ENCODE assay signal across 29 cellular contexts in genomic region chr10:132908621-132909295, GRCh38. TPM values are rescaled to one million over a fixed set of nuclear protein-coding genes. Genes with fewer than 3 reads are reported as not detected.
DNase-seq lines count a peak whose midpoint lies in the region; ATAC-seq, FAIRE-seq and TF ChIP-seq lines count a peak whose summit lies in the region.
"Had no signal": no experiment of that assay in that cellular context is flagged by ENCODE, and none has a peak within 500 bp of the region (broad histone marks: within the 10 kb centered on the region; RNA-seq: fewer than 3 reads in every experiment).

No MANE protein-coding gene starts in this region.

- H3K23ac ChIP-seq in H1 (ENCODE audit: insufficient read length): no peak overlapping the region
- no peak overlapping the region for H3K23ac ChIP-seq in neuronal stem cell (ENCODE audit: low read depth, low read length, poor library complexity)

- CTCF ChIA-PET in activated CD8-positive, alpha-beta memory T cell treated with anti-CD3 and anti-CD28 coated beads, Interleukin-2, amount 10 ng/mL, durations not matched to agents 7 days and 5 days (lab: Charles Lee): no interaction called here
- CTCF ChIA-PET in H1 (lab: Charles Lee; ENCODE audit: partially characterized antibody): interaction anchor here (0.6 to 2.0 kb wide), 5 partner anchors 8 to 216 kb away, joined by 3 to 8 read pairs (median 5); no protein-coding TSS in a partner anchor

- H3K36me3 Mint-ChIP-seq in activated CD8-positive, alpha-beta memory T cell treated with anti-CD3 and anti-CD28 coated beads, Interleukin-2, amount 10 ng/mL, durations not matched to agents 7 days and 5 days: no peaks in the 10 kb centered on the region

- 95% methylated on average over 24 of the region's 33 CpGs; no CpG with 5 or more reads in 1 of the 2 experiments for WGBS in H1 (ENCODE audit: extremely low coverage in 1 of 2, insufficient coverage in 1 of 2, insufficient read length in 1 of 2, insufficient replicate concordance in 2 of 2, low coverage in 1 of 2, low lambda C conversion rate in 2 of 2, missing lambda C conversion rate in 1 of 2), 2 experiments
- no CpG with 5 or more reads among the region's 33 CpGs for WGBS in neuronal stem cell (ENCODE audit: extremely low coverage in 2 of 2, insufficient read length in 2 of 2, insufficient replicate concordance in 1 of 2), 2 donors

- no peak overlapping the region for H4K5ac ChIP-seq in H1 (ENCODE audit: insufficient read length, low read depth, low read length)

- H4K20me1 ChIP-seq in BLaER1 (no peaks in the 10 kb centered on the region), H1 (replicated peaks in 1 of 2; ENCODE audit: control insufficient read depth in 1 of 2, insufficient read depth in 2 of 2, low read length in 2 of 2) (no peaks in the 10 kb centered on the region)

- H3K14ac ChIP-seq in H1 (ENCODE audit: insufficient read length) (no peak overlapping the region), neuronal stem cell (ENCODE audit: low read length) (peak overlapping the region; percentile 14)

- no peak overlapping the region for H3K27ac Mint-ChIP-seq in activated CD8-positive, alpha-beta memory T cell treated with anti-CD3 and anti-CD28 coated beads, Interleukin-2, amount 10 ng/mL, durations not matched to agents 7 days and 5 days
- H3K27ac Mint-ChIP-seq: CD4-positive, alpha-beta T cell had no signal

- H3K36me3 ChIP-seq in BLaER1 (no peaks in the 10 kb centered on the region), H1 (ENCODE audit: control insufficient read depth in 2 of 4, insufficient read depth in 4 of 4, low read length in 3 of 4) (no peaks in the 10 kb centered on the region), neuronal stem cell (replicated peaks in 1 of 2; ENCODE audit: control insufficient read depth in 2 of 2, insufficient read depth in 2 of 2, low read length in 2 of 2) (no peaks in the 10 kb centered on the region), colonic mucosa (no peaks in the 10 kb centered on the region)
- H3K36me3 ChIP-seq: BE2C had no signal

- H2BK20ac ChIP-seq in H1 (ENCODE audit: low read length): peak overlapping the region; percentile 23; the same call in 1 of the 2 replicates

- H3K27me3 Mint-ChIP-seq in activated CD8-positive, alpha-beta memory T cell treated with anti-CD3 and anti-CD28 coated beads, Interleukin-2, amount 10 ng/mL, durations not matched to agents 7 days and 5 days: no peaks in the 10 kb centered on the region

- no peak for TF ChIP-seq RAD21 in H1 (IDR thresholded peaks at IDR 0.05 in 1 of 2, conservative IDR thresholded peaks at IDR 0.05 in 1 of 2; ENCODE audit: low read depth in 2 of 2, low read length in 2 of 2)

- H3K79me2 ChIP-seq in H1 (ENCODE audit: control insufficient read depth in 1 of 2, insufficient read depth in 2 of 2, low read length in 2 of 2): no peaks in the 10 kb centered on the region

- no peak overlapping the region for H2BK12ac ChIP-seq in H1 (ENCODE audit: low read depth, low read length)
- peak overlapping the region; percentile 91 for H2BK12ac ChIP-seq in neuronal stem cell (ENCODE audit: low read length)

- H2BK120ac ChIP-seq in H1 (replicated peaks; ENCODE audit: low read depth, low read length) (no peak overlapping the region), neuronal stem cell (ENCODE audit: low read depth, low read length) (no peak overlapping the region)

- no peaks in the 10 kb centered on the region for H3K9me3 ChIP-seq in BLaER1
- H3K9me3 ChIP-seq in H1 (ENCODE audit: insufficient read depth in 2 of 2, low read depth in 1 of 2, low read length in 1 of 2): no peaks in the 10 kb centered on the region
- H3K9me3 ChIP-seq in neuronal stem cell (replicated peaks in 1 of 2; ENCODE audit: control insufficient read depth in 2 of 2, insufficient read depth in 1 of 2, low read depth in 1 of 2, low read length in 2 of 2): peaks cover 0 to 6% of the 10 kb centered on the region in 2 donors
- no peaks in the 10 kb centered on the region for H3K9me3 ChIP-seq in colonic mucosa
- H3K9me3 ChIP-seq: BE2C, SK-N-SH had no signal

- H3K4me3 Mint-ChIP-seq in activated CD8-positive, alpha-beta memory T cell treated with anti-CD3 and anti-CD28 coated beads, Interleukin-2, amount 10 ng/mL, durations not matched to agents 7 days and 5 days: no peak overlapping the region
- H3K4me3 Mint-ChIP-seq: CD4-positive, alpha-beta T cell; H9 had no signal

- H3K18ac ChIP-seq in H1 (ENCODE audit: extremely low read depth, low read length) (no peak overlapping the region), neuronal stem cell (ENCODE audit: low read length) (peak overlapping the region; percentile 80)

- H3K9ac ChIP-seq in BLaER1: no peak overlapping the region
- H3K9ac ChIP-seq in H1 (replicated peaks in 1 of 4; ENCODE audit: extremely low read depth in 1 of 4, low read depth in 3 of 4, low read length in 3 of 4): no peak overlapping the region
- H3K9ac ChIP-seq in neuronal stem cell (ENCODE audit: low read depth, low read length, poor library complexity): peak overlapping the region; percentile 3
- no peak overlapping the region for H3K9ac ChIP-seq in colonic mucosa (ENCODE audit: low read depth in 2 of 2, low read length in 2 of 2)
- H3K9ac ChIP-seq: GM23248, SK-N-SH had no signal

- POLR2A ChIA-PET in H1 (lab: Charles Lee; ENCODE audit: partially characterized antibody): no interaction called here

- H2BK15ac ChIP-seq in H1 (ENCODE audit: low read length): no peak overlapping the region
- no peak overlapping the region for H2BK15ac ChIP-seq in neuronal stem cell (ENCODE audit: low read length)

- no peaks in the 10 kb centered on the region for H3K23me2 ChIP-seq in H1 (ENCODE audit: low read depth, low read length)

- no peak overlapping the region for H3K56ac ChIP-seq in H1 (replicated peaks; ENCODE audit: insufficient read length, low read depth, low read length)

- peak; percentile 6 for DNase-seq in activated CD8-positive, alpha-beta memory T cell treated with anti-CD3 and anti-CD28 coated beads, Interleukin-2, amount 50 U/mL, for 4 hours
- DNase-seq in activated CD8-positive, alpha-beta memory T cell treated with anti-CD3 and anti-CD28 coated beads, Interleukin-2, amount 10 ng/mL, durations not matched to agents 7 days and 5 days: no peak
- DNase-seq in H1 (ENCODE audit: low read depth in 1 of 2, low spot score in 2 of 2) (no peak), neuronal stem cell (ENCODE audit: low spot score) (no peak), colonic mucosa (no peak)
- DNase-seq: BE2C, COR-L47, GM23248, H9, Kasumi-1, NCI-H1092 treated with DMSO at 0.1 percent for 48 hours, NCI-H1436, NCI-H187, NCI-H2081 treated with DMSO at 0.1 percent for 48 hours, NCI-H2171, NCI-H226, NCI-H510A, NCI-H69, SK-N-SH had no signal

- H3K79me1 ChIP-seq in H1 (ENCODE audit: low read depth, low read length) (no peaks in the 10 kb centered on the region), neuronal stem cell (ENCODE audit: low read depth, low read length) (peaks cover 2% of the 10 kb centered on the region)

- intact Hi-C loops in colonic mucosa (cut with DNase I): no loop called here

- H3K4me2 ChIP-seq in BLaER1 (peak overlapping the region; percentile 82), H1 (ENCODE audit: insufficient read depth in 1 of 2, low read depth in 2 of 2, low read length in 2 of 2) (no peak overlapping the region), neuronal stem cell (ENCODE audit: insufficient read depth, low read length, poor library complexity, severe bottlenecking) (no peak overlapping the region)
- H3K4me2 ChIP-seq: SK-N-SH had no signal

- H2BK5ac ChIP-seq in H1 (ENCODE audit: low read depth, low read length) (no peak overlapping the region), neuronal stem cell (ENCODE audit: low read length) (peak overlapping the region; percentile 17)

- H4K91ac ChIP-seq in H1 (replicated peaks; ENCODE audit: insufficient read length, low read length): no peak overlapping the region
- no peak overlapping the region for H4K91ac ChIP-seq in neuronal stem cell (ENCODE audit: low read depth, low read length, poor library complexity)

- ATAC-seq in activated CD8-positive, alpha-beta memory T cell treated with anti-CD3 and anti-CD28 coated beads, Interleukin-2, amount 10 ng/mL, durations not matched to agents 7 days and 5 days: no peak
- ATAC-seq in GM18868 (IDR thresholded peaks at IDR 0.05; ENCODE audit: unreplicated experiment) (no peak), HG02870 (IDR thresholded peaks at IDR 0.05; ENCODE audit: unreplicated experiment) (no peak)
- ATAC-seq: K562, Panc1 had no signal

- FAIRE-seq in H1 (lab: Jason Lieb, UNC): no peak
- FAIRE-seq: G401.6, K562 had no signal

- H3K4ac ChIP-seq in H1 (replicated peaks; ENCODE audit: insufficient read length, low read depth, low read length) (no peak overlapping the region), neuronal stem cell (ENCODE audit: low read length) (no peak overlapping the region)

- H3K27ac ChIP-seq in BLaER1 (no peak overlapping the region), H1 (ENCODE audit: low read depth, low read length) (no peak overlapping the region), neuronal stem cell (replicated peaks; ENCODE audit: low read length) (no peak overlapping the region), colonic mucosa (no peak overlapping the region)
- H3K27ac ChIP-seq: 22Rv1, GM23248, RWPE1 had no signal

- H3K4me1 ChIP-seq in BLaER1 (peaks cover 76% of the 10 kb centered on the region), H1 (replicated peaks in 1 of 4; ENCODE audit: control insufficient read depth in 3 of 4, insufficient read depth in 4 of 4, low read length in 3 of 4) (peaks cover 0 to 25% (median 2%) of the 10 kb centered on the region in 4 experiments; a peak in 6 of 7 replicates), neuronal stem cell (ENCODE audit: control insufficient read depth in 2 of 2, insufficient read depth in 1 of 2, low read depth in 1 of 2, low read length in 2 of 2) (peaks cover 0 to 9% of the 10 kb centered on the region in 2 donors), colonic mucosa (no peaks in the 10 kb centered on the region)
- H3K4me1 ChIP-seq: BE2C had no signal

- no peak for TF ChIP-seq POLR2A in H1 (IDR thresholded peaks at IDR 0.05; ENCODE audit: control extremely low read depth in 1 of 2, low read depth in 2 of 2, low read length in 2 of 2)

- H3K9me3 Mint-ChIP-seq in activated CD8-positive, alpha-beta memory T cell treated with anti-CD3 and anti-CD28 coated beads, Interleukin-2, amount 10 ng/mL, durations not matched to agents 7 days and 5 days (ENCODE audit: low read depth): no peaks in the 10 kb centered on the region
- H3K9me3 Mint-ChIP-seq: CD4-positive, alpha-beta T cell; H9 had no signal

- H3K27me3 ChIP-seq in BLaER1 (peaks cover 20% of the 10 kb centered on the region), H1 (replicated peaks in 1 of 4; ENCODE audit: control insufficient read depth in 3 of 4, extremely low read depth in 1 of 4, insufficient read depth in 3 of 4, low read length in 3 of 4) (no peaks in the 10 kb centered on the region), neuronal stem cell (ENCODE audit: control insufficient read depth in 3 of 3, insufficient read depth in 3 of 3, low read depth in 1 of 3, low read length in 3 of 3) (no peaks in the 10 kb centered on the region), colonic mucosa (no peaks in the 10 kb centered on the region)
- H3K27me3 ChIP-seq: BE2C had no signal

- no peak overlapping the region for H2AFZ ChIP-seq in H1 (ENCODE audit: low read length)
- H2AFZ ChIP-seq in neuronal stem cell (ENCODE audit: low read length): no peak overlapping the region
- H2AFZ ChIP-seq: GM23248 had no signal

- H2AK5ac ChIP-seq in H1 (ENCODE audit: low read depth, low read length): no peak overlapping the region
- H2AK5ac ChIP-seq in neuronal stem cell (ENCODE audit: low read depth, low read length): no peak overlapping the region

- H3K4me1 Mint-ChIP-seq in activated CD8-positive, alpha-beta memory T cell treated with anti-CD3 and anti-CD28 coated beads, Interleukin-2, amount 10 ng/mL, durations not matched to agents 7 days and 5 days: peaks cover 14% of the 10 kb centered on the region

- TF ChIP-seq CTCF in H1 (IDR thresholded peaks at IDR 0.05; ENCODE audit: control extremely low read depth in 1 of 3, insufficient read depth in 1 of 3, low read depth in 1 of 3, low read length in 3 of 3) (no peak), colonic mucosa (IDR thresholded peaks at IDR 0.05) (no peak)

- peak overlapping the region; percentile 58; the same call in 1 of the 2 replicates for H4K8ac ChIP-seq in H1 (ENCODE audit: extremely low read depth, insufficient read depth, low read length)
- peak overlapping the region; percentile 55 for H4K8ac ChIP-seq in neuronal stem cell (ENCODE audit: low read depth, low read length)

- no peak overlapping the region for H3K4me3 ChIP-seq in BLaER1
- H3K4me3 ChIP-seq in H1 (ENCODE audit: extremely low read depth in 1 of 4, insufficient read depth in 2 of 4, low read depth in 3 of 4, low read length in 4 of 4): no peak overlapping the region
- H3K4me3 ChIP-seq in neuronal stem cell (ENCODE audit: low read length in 2 of 2): no peak overlapping the region
- H3K4me3 ChIP-seq in colonic mucosa: no peak overlapping the region
- H3K4me3 ChIP-seq: GM23248, K562 had no signal

- no peak for TF ChIP-seq EP300 in H1 (IDR thresholded peaks at IDR 0.05; ENCODE audit: borderline replicate concordance in 1 of 2, low read depth in 2 of 2, low read length in 2 of 2)

RNA-seq across cellular contexts. Expression of gene CFAP46, which starts 33.6 kb away (rescaled TPM):
- not detected for total RNA-seq in activated CD8-positive, alpha-beta memory T cell treated with anti-CD3 and anti-CD28 coated beads, Interleukin-2, amount 10 ng/mL, durations not matched to agents 7 days and 5 days
- total RNA-seq in H1 (2021; fragmentation: NEBNext Ultra II Directional; extraction: Animal tissue kit (Norgen Biotek cat#: 25700)): 3.1 and 4.8 TPM in 2 replicates
- 2.2 and 2.6 TPM in 2 replicates for polyA plus RNA-seq in H1 (2011; rRNA removed)
- polyA plus RNA-seq in H1 (2011; cell fraction: cytosol; rRNA removed): 2.7 TPM
- 8.9 TPM for polyA plus RNA-seq in H1 (2011; cell fraction: nucleus; rRNA removed)
- 2.5 to 4.7 TPM (median 3.4 TPM) in 4 replicates for polyA plus RNA-seq in H1 (2012, experiment 1 of 2)
- 2.7 TPM for polyA plus RNA-seq in H1 (2012, experiment 2 of 2)
- polyA plus RNA-seq in H1 (2013, experiment 1 of 2): 2.8 TPM
- 2.5 TPM for polyA plus RNA-seq in H1 (2013, experiment 2 of 2)
- 3.9 TPM in 2 replicates for polyA minus RNA-seq in H1 (2011; rRNA and poly(A)+ RNA removed)
- polyA minus RNA-seq in H1 (2011; cell fraction: cytosol; rRNA and poly(A)+ RNA removed): 0.29 TPM
- 5.8 TPM for polyA minus RNA-seq in H1 (2011; cell fraction: nucleus; rRNA and poly(A)+ RNA removed)
- 1.5 TPM for polyA plus RNA-seq in neuronal stem cell (2013, experiment 1 of 2)
- 1.4 TPM for polyA plus RNA-seq in neuronal stem cell (2013, experiment 2 of 2)
- under 1 TPM in 1 of 2 donors, not detected in 1; 0.13 TPM for total RNA-seq in colonic mucosa
- total RNA-seq: CD4-positive, alpha-beta T cell; K562; M059J had no signal
- polyA plus RNA-seq: K562 had no signal
